1 cellular context compared by ENCODE assay signal in the genomic region with DNA sequence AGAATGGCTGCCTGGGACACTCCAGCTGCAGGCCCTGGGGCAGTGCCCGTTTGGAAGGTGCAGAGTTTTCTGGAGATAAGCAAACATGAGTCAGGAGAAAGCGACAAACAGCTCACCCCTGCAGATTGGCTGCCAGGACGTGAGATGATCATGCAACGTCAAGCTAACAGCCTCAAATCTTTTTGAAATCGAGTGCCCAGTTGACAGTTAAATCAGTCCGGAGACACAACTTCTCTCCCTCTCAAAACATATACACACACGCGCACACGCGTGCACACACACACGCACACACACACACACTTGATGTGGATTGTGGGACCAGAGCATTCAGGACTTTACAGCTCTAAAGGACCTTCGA.
TF ChIP-seq lines count a peak whose summit lies in the region.

No MANE protein-coding gene starts in this region.

TF ChIP-seq in K562, 482 proteins besides CTCF, POLR2A, EP300 and RAD21 (continued from another document and continues in another):
- TF ChIP-seq, protein P1, sequence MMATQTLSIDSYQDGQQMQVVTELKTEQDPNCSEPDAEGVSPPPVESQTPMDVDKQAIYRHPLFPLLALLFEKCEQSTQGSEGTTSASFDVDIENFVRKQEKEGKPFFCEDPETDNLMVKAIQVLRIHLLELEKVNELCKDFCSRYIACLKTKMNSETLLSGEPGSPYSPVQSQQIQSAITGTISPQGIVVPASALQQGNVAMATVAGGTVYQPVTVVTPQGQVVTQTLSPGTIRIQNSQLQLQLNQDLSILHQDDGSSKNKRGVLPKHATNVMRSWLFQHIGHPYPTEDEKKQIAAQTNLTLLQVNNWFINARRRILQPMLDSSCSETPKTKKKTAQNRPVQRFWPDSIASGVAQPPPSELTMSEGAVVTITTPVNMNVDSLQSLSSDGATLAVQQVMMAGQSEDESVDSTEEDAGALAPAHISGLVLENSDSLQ (IDR thresholded peaks at IDR 0.05): peak; percentile 63; the same call in 1 of the 2 replicates
- TF ChIP-seq EP400 (IDR thresholded peaks at IDR 0.05): peak; percentile 39; the same call in 1 of the 2 replicates
- peak; percentile 56 for TF ChIP-seq MAFK (IDR thresholded peaks at IDR 0.05; ENCODE audit: low read length)
- no peak for TF ChIP-seq ZNF764 (CRISPR knock-in tag; IDR thresholded peaks at IDR 0.05; ENCODE audit: low read depth)
- no peak for TF ChIP-seq RFX1 (IDR thresholded peaks at IDR 0.05)
- TF ChIP-seq TBL1XR1 (IDR thresholded peaks at IDR 0.05; ENCODE audit: low read length in 2 of 2): 0 out of 4 replicates have a peak, but pooled peaks of 1 of the 2 experiments have one; percentile 29
- 0 out of 2 replicates have a peak, but pooled peaks have one; percentile 48 for TF ChIP-seq ZNF76 (CRISPR knock-in tag; IDR thresholded peaks at IDR 0.05; ENCODE audit: borderline replicate concordance)
- TF ChIP-seq CTBP1 (IDR thresholded peaks at IDR 0.05; ENCODE audit: borderline replicate concordance): peak; percentile 62; the same call in 1 of the 2 replicates
- no peak for TF ChIP-seq SMAD1 (IDR thresholded peaks at IDR 0.05; ENCODE audit: low read depth, low read length, partially characterized antibody)
- TF ChIP-seq FOXM1 (IDR thresholded peaks at IDR 0.05; ENCODE audit: low read depth): peak; percentile 55; the same call in 1 of the 2 replicates
- TF ChIP-seq FOXM1 (CRISPR knock-in tag; IDR thresholded peaks at IDR 0.05; ENCODE audit: low read depth): no peak
- TF ChIP-seq PHF8 (IDR thresholded peaks at IDR 0.05; ENCODE audit: borderline replicate concordance, low read length): no peak
- TF ChIP-seq MTA3 (IDR thresholded peaks at IDR 0.05; ENCODE audit: borderline replicate concordance): peak; percentile 79
- no peak for TF ChIP-seq SAFB2 (IDR thresholded peaks at IDR 0.05; ENCODE audit: borderline replicate concordance, low read depth, low read length, severe bottlenecking)
- TF ChIP-seq, protein P2, sequence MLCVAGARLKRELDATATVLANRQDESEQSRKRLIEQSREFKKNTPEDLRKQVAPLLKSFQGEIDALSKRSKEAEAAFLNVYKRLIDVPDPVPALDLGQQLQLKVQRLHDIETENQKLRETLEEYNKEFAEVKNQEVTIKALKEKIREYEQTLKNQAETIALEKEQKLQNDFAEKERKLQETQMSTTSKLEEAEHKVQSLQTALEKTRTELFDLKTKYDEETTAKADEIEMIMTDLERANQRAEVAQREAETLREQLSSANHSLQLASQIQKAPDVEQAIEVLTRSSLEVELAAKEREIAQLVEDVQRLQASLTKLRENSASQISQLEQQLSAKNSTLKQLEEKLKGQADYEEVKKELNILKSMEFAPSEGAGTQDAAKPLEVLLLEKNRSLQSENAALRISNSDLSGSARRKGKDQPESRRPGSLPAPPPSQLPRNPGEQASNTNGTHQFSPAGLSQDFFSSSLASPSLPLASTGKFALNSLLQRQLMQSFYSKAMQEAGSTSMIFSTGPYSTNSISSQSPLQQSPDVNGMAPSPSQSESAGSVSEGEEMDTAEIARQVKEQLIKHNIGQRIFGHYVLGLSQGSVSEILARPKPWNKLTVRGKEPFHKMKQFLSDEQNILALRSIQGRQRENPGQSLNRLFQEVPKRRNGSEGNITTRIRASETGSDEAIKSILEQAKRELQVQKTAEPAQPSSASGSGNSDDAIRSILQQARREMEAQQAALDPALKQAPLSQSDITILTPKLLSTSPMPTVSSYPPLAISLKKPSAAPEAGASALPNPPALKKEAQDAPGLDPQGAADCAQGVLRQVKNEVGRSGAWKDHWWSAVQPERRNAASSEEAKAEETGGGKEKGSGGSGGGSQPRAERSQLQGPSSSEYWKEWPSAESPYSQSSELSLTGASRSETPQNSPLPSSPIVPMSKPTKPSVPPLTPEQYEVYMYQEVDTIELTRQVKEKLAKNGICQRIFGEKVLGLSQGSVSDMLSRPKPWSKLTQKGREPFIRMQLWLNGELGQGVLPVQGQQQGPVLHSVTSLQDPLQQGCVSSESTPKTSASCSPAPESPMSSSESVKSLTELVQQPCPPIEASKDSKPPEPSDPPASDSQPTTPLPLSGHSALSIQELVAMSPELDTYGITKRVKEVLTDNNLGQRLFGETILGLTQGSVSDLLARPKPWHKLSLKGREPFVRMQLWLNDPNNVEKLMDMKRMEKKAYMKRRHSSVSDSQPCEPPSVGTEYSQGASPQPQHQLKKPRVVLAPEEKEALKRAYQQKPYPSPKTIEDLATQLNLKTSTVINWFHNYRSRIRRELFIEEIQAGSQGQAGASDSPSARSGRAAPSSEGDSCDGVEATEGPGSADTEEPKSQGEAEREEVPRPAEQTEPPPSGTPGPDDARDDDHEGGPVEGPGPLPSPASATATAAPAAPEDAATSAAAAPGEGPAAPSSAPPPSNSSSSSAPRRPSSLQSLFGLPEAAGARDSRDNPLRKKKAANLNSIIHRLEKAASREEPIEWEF (CRISPR knock-in tag; IDR thresholded peaks at IDR 0.05): no peak; the same call in 1 of the 2 replicates
- no peak for TF ChIP-seq FOXA1 (IDR thresholded peaks at IDR 0.05; ENCODE audit: borderline replicate concordance)
- TF ChIP-seq ADNP (tag; IDR thresholded peaks at IDR 0.05): no peak
- TF ChIP-seq ARID1B (IDR thresholded peaks at IDR 0.05): peak; percentile 82
- no peak for TF ChIP-seq ZNF77 (CRISPR knock-in tag; IDR thresholded peaks at IDR 0.05)
- peak; percentile 61 for TF ChIP-seq BRD9 (IDR thresholded peaks at IDR 0.05; ENCODE audit: low read depth, partially characterized antibody)
- TF ChIP-seq, protein P3, sequence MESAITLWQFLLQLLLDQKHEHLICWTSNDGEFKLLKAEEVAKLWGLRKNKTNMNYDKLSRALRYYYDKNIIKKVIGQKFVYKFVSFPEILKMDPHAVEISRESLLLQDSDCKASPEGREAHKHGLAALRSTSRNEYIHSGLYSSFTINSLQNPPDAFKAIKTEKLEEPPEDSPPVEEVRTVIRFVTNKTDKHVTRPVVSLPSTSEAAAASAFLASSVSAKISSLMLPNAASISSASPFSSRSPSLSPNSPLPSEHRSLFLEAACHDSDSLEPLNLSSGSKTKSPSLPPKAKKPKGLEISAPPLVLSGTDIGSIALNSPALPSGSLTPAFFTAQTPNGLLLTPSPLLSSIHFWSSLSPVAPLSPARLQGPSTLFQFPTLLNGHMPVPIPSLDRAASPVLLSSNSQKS (CRISPR knock-in tag; IDR thresholded peaks at IDR 0.05): no peak
- TF ChIP-seq MEIS2 (IDR thresholded peaks at IDR 0.05; ENCODE audit: partially characterized antibody): peak; percentile 53
- TF ChIP-seq GTF2F1 (IDR thresholded peaks at IDR 0.05; ENCODE audit: low read depth, low read length): no peak
- peak; percentile 82 for TF ChIP-seq CREB1 (IDR thresholded peaks at IDR 0.05)
- TF ChIP-seq CREB1 (CRISPR knock-in tag; IDR thresholded peaks at IDR 0.05): peak; percentile 66
- peak; percentile 80; the same call in 1 of the 2 replicates for TF ChIP-seq ZNF644 (tag; IDR thresholded peaks at IDR 0.05; ENCODE audit: low read depth)
- TF ChIP-seq NFYB (IDR thresholded peaks at IDR 0.05; ENCODE audit: extremely low read depth, insufficient read length): no peak
- TF ChIP-seq, protein P4, sequence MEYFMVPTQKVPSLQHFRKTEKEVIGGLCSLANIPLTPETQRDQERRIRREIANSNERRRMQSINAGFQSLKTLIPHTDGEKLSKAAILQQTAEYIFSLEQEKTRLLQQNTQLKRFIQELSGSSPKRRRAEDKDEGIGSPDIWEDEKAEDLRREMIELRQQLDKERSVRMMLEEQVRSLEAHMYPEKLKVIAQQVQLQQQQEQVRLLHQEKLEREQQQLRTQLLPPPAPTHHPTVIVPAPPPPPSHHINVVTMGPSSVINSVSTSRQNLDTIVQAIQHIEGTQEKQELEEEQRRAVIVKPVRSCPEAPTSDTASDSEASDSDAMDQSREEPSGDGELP (CRISPR knock-in tag; IDR thresholded peaks at IDR 0.05; ENCODE audit: borderline replicate concordance): peak; percentile 78; the same call in 1 of the 2 replicates
- TF ChIP-seq RUNX1 (IDR thresholded peaks at IDR 0.05; ENCODE audit: low read depth): no peak
- TF ChIP-seq, protein P5, sequence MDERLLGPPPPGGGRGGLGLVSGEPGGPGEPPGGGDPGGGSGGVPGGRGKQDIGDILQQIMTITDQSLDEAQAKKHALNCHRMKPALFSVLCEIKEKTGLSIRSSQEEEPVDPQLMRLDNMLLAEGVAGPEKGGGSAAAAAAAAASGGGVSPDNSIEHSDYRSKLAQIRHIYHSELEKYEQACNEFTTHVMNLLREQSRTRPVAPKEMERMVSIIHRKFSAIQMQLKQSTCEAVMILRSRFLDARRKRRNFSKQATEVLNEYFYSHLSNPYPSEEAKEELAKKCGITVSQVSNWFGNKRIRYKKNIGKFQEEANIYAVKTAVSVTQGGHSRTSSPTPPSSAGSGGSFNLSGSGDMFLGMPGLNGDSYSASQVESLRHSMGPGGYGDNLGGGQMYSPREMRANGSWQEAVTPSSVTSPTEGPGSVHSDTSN (CRISPR knock-in tag; IDR thresholded peaks at IDR 0.05; ENCODE audit: low read depth): no peak
- TF ChIP-seq, protein P5 (tag; conservative IDR thresholded peaks at IDR 0.05; ENCODE audit: low read depth): peak; percentile 34; the same call in 1 of the 2 replicates
- TF ChIP-seq TAF7 (tag; IDR thresholded peaks at IDR 0.05): no peak; the same call in 1 of the 2 replicates
- TF ChIP-seq DPF2 (IDR thresholded peaks at IDR 0.05): peak; percentile 74
- TF ChIP-seq SMARCE1 (IDR thresholded peaks at IDR 0.05): peak; percentile 80; the same call in 1 of the 2 replicates
- no peak; the same call in 1 of the 2 replicates for TF ChIP-seq PHB2 (IDR thresholded peaks at IDR 0.05; ENCODE audit: low read depth)
- no peak for TF ChIP-seq ZFPM2 (CRISPR knock-in tag; IDR thresholded peaks at IDR 0.05)
- 0 out of 2 replicates have a peak, but pooled peaks have one; percentile 56 for TF ChIP-seq PHB (CRISPR knock-in tag; IDR thresholded peaks at IDR 0.05)
- peak; percentile 84 for TF ChIP-seq NFE2 (IDR thresholded peaks at IDR 0.05; ENCODE audit: low read depth)
- TF ChIP-seq PCBP1 (IDR thresholded peaks at IDR 0.05; ENCODE audit: low read depth, low read length, poor library complexity, severe bottlenecking): no peak
- peak; percentile 40 to 63; a peak in 1 of 4 replicates for TF ChIP-seq TRIM24 (IDR thresholded peaks at IDR 0.05)
- TF ChIP-seq RCOR1 (IDR thresholded peaks at IDR 0.05; ENCODE audit: borderline replicate concordance in 1 of 2, low read depth in 2 of 2, low read length in 2 of 2): peak; percentile 60 to 71
- TF ChIP-seq NBN (IDR thresholded peaks at IDR 0.05; ENCODE audit: low read depth): peak; percentile 65; the same call in 1 of the 2 replicates
- peak; percentile 96 for TF ChIP-seq MYNN (IDR thresholded peaks at IDR 0.05)
- TF ChIP-seq MYNN (CRISPR knock-in tag; IDR thresholded peaks at IDR 0.05): no peak
- TF ChIP-seq CCAR2 (IDR thresholded peaks at IDR 0.05; ENCODE audit: low read depth, low read length): no peak
- TF ChIP-seq PML (IDR thresholded peaks at IDR 0.05; ENCODE audit: low read length): peak; percentile 37; the same call in 1 of the 2 replicates
- TF ChIP-seq NCOA1 (IDR thresholded peaks at IDR 0.05; ENCODE audit: low read depth): peak; percentile 17; the same call in 1 of the 2 replicates
- TF ChIP-seq NCOA4 (IDR thresholded peaks at IDR 0.05; ENCODE audit: partially characterized antibody): no peak
- TF ChIP-seq ARID2 (IDR thresholded peaks at IDR 0.05): peak; percentile 32; the same call in 1 of the 2 replicates
- TF ChIP-seq, protein P6, sequence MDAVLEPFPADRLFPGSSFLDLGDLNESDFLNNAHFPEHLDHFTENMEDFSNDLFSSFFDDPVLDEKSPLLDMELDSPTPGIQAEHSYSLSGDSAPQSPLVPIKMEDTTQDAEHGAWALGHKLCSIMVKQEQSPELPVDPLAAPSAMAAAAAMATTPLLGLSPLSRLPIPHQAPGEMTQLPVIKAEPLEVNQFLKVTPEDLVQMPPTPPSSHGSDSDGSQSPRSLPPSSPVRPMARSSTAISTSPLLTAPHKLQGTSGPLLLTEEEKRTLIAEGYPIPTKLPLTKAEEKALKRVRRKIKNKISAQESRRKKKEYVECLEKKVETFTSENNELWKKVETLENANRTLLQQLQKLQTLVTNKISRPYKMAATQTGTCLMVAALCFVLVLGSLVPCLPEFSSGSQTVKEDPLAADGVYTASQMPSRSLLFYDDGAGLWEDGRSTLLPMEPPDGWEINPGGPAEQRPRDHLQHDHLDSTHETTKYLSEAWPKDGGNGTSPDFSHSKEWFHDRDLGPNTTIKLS (IDR thresholded peaks at IDR 0.05; ENCODE audit: borderline replicate concordance, low read depth): no peak
- TF ChIP-seq KLF6 (CRISPR knock-in tag; IDR thresholded peaks at IDR 0.05; ENCODE audit: borderline replicate concordance): peak; percentile 64; the same call in 1 of the 2 replicates
- TF ChIP-seq ASH1L (IDR thresholded peaks at IDR 0.05; ENCODE audit: borderline replicate concordance, low read depth, partially characterized antibody): no peak
- TF ChIP-seq SNIP1 (IDR thresholded peaks at IDR 0.05; ENCODE audit: low read depth): no peak
- no peak for TF ChIP-seq KAT7 (CRISPR knock-in tag; IDR thresholded peaks at IDR 0.05; ENCODE audit: borderline replicate concordance)
- 0 out of 4 replicates have a peak, but pooled peaks have one; percentile 41 to 49 for TF ChIP-seq TEAD1 (CRISPR knock-in tag; IDR thresholded peaks at IDR 0.05)
- TF ChIP-seq OTX1 (CRISPR knock-in tag; IDR thresholded peaks at IDR 0.05): no peak
- 0 out of 2 replicates have a peak, but pooled peaks have one; percentile 17 for TF ChIP-seq KLF1 (tag; IDR thresholded peaks at IDR 0.05)
- TF ChIP-seq STAT5B (CRISPR knock-in tag; IDR thresholded peaks at IDR 0.05): no peak
- TF ChIP-seq ZNF316 (IDR thresholded peaks at IDR 0.05): peak; percentile 80
- TF ChIP-seq CHD4 (IDR thresholded peaks at IDR 0.05; ENCODE audit: insufficient read depth, insufficient replicate concordance, low read depth, low read length, poor library complexity, severe bottlenecking): no peak
- peak; percentile 88 for TF ChIP-seq MYBL2 (IDR thresholded peaks at IDR 0.05; ENCODE audit: low read depth)
- TF ChIP-seq MYBL2 (CRISPR knock-in tag; IDR thresholded peaks at IDR 0.05; ENCODE audit: borderline replicate concordance): no peak
- peak; percentile 57; the same call in 1 of the 2 replicates for TF ChIP-seq EHMT2 (IDR thresholded peaks at IDR 0.05)
- peak; percentile 40 for TF ChIP-seq MTA2 (IDR thresholded peaks at IDR 0.05; ENCODE audit: low read depth)
